In genomic region chr1:234507089-234507488, GRCh38 we compare ENCODE assay signal across 26 cellular contexts. TPM values are rescaled to one million over a fixed set of nuclear protein-coding genes. Genes with fewer than 3 reads are reported as not detected.
DNase-seq lines count a peak whose midpoint lies in the region; ATAC-seq, FAIRE-seq and TF ChIP-seq lines count a peak whose summit lies in the region.
"Had no signal": no experiment of that assay in that cellular context is flagged by ENCODE, and none has a peak within 500 bp of the region (broad histone marks: within the 10 kb centered on the region; RNA-seq: fewer than 3 reads in every experiment).

No MANE protein-coding gene starts in this region.

- no peak overlapping the region for H3K18ac ChIP-seq in H9 (ENCODE audit: insufficient read length, low read depth, low read length)

- no peaks in the 10 kb centered on the region for H3K79me1 ChIP-seq in H9 (ENCODE audit: insufficient read depth, low read depth, low read length, poor library complexity, severe bottlenecking)

- no peak overlapping the region for H4K91ac ChIP-seq in H9 (ENCODE audit: insufficient read length, low read depth, low read length)

- no peak overlapping the region for H3K9ac ChIP-seq in H9 (ENCODE audit: extremely low read depth, insufficient read length, low read length)
- H3K9ac ChIP-seq: KMS-11 had no signal

- peak overlapping the region; percentile 42 to 94; a peak in 5 of 6 replicates for H3K27ac ChIP-seq in A549
- H3K27ac ChIP-seq in H9 (ENCODE audit: insufficient read length, low read depth, low read length) = no peak overlapping the region
- H3K27ac ChIP-seq in PC-9 = peak overlapping the region; percentile 99
- H3K27ac ChIP-seq: KMS-11, Peyer's patch, SJCRH30 had no signal

- peaks cover 3 to 6% (median 3%) of the 10 kb centered on the region in 3 experiments; a peak in 4 of 7 replicates for H3K36me3 Mint-ChIP-seq in H9 (ENCODE audit: insufficient read depth in 1 of 3, low read depth in 3 of 3)
- H3K36me3 Mint-ChIP-seq: CD4-positive, alpha-beta memory T cell had no signal

- H3K4me1 ChIP-seq in A549 (peaks cover 62% of the 10 kb centered on the region), H9 (ENCODE audit: insufficient read depth, low read length) (peaks cover 8% of the 10 kb centered on the region; the same call in 1 of the 2 replicates), PC-9 (replicated peaks; ENCODE audit: insufficient read depth) (peaks cover 75% of the 10 kb centered on the region)
- H3K4me1 ChIP-seq: Peyer's patch, SJCRH30 had no signal

- no peak overlapping the region for H2AK5ac ChIP-seq in H9 (ENCODE audit: insufficient read length, low read length)

- peaks cover 41 to 43% of the 10 kb centered on the region in 2 experiments for H3K4me1 Mint-ChIP-seq in H9
- H3K4me1 Mint-ChIP-seq: CD4-positive, alpha-beta memory T cell had no signal

- H3K27me3 Mint-ChIP-seq in H9 (ENCODE audit: low read depth) = no peaks in the 10 kb centered on the region; the same call in none of the 2 replicates

- H3K56ac ChIP-seq in H9 (ENCODE audit: insufficient read length, low read depth, low read length) = no peak overlapping the region

- TF ChIP-seq POLR2A in A549 (IDR thresholded peaks at IDR 0.05; ENCODE audit: low read length) = no peak

- H3K27me3 ChIP-seq in H9 (ENCODE audit: insufficient read depth, low read length) (no peaks in the 10 kb centered on the region), PC-9 (ENCODE audit: insufficient read depth, low read depth) (no peaks in the 10 kb centered on the region)
- H3K27me3 ChIP-seq: Peyer's patch, SJCRH30 had no signal

- no peak overlapping the region for H3K4me3 ChIP-seq in A549
- H3K4me3 ChIP-seq in PC-9 = no peak overlapping the region
- H3K4me3 ChIP-seq: GM12878, Peyer's patch, SJCRH30 had no signal

- no peak overlapping the region for H2BK12ac ChIP-seq in H9 (ENCODE audit: insufficient read length, low read depth, low read length)

- BruUV-seq in PC-9 (replicated peaks; lab: Mats Ljungman, UMichigan) = no TSS peak

- H3K14ac ChIP-seq in H9 (ENCODE audit: insufficient read depth, low read length) = no peak overlapping the region

- H2BK120ac ChIP-seq in H9 (ENCODE audit: low read depth, low read length, poor library complexity, severe bottlenecking) = no peak overlapping the region

- no peaks in the 10 kb centered on the region for H3K23me2 ChIP-seq in H9 (ENCODE audit: insufficient read length, low read depth, low read length, poor library complexity, severe bottlenecking)

- H3K23ac ChIP-seq in H9 (ENCODE audit: insufficient read length, low read depth, low read length) = no peak overlapping the region

- H2BK5ac ChIP-seq in H9 (ENCODE audit: insufficient read length, low read length) = no peak overlapping the region

- WGBS in A549 (ENCODE audit: missing lambda C conversion rate) = 80% methylated on average over 2 of the region's 2 CpGs
- no CpG with 5 or more reads among the region's 2 CpGs for WGBS in H9 (ENCODE audit: extremely low coverage, insufficient read length, low lambda C conversion rate)

- H2AFZ ChIP-seq in H9 (ENCODE audit: low read length) (no peak overlapping the region), PC-9 (no peak overlapping the region)

- ATAC-seq in A549 = no peak
- ATAC-seq: GM12878, HepG2, SK-N-SH treated with all-trans-retinoic acid at 6 μM for 48 hours had no signal

- H3K36me3 ChIP-seq in PC-9 (ENCODE audit: low read depth) = no peaks in the 10 kb centered on the region
- H3K36me3 ChIP-seq: Peyer's patch, SJCRH30 had no signal

- no peak overlapping the region for H3K4me3 Mint-ChIP-seq in H9
- H3K4me3 Mint-ChIP-seq: CD4-positive, alpha-beta memory T cell had no signal

- no peak overlapping the region for H3K4ac ChIP-seq in H9 (ENCODE audit: low read depth, low read length)

- H3K27ac Mint-ChIP-seq in H9 = no peak overlapping the region; a peak in 2 of 7 replicates
- H3K27ac Mint-ChIP-seq: CD4-positive, alpha-beta memory T cell had no signal

- no peaks in the 10 kb centered on the region for H4K20me1 ChIP-seq in H9 (ENCODE audit: control insufficient read depth, insufficient read depth, insufficient read length)
- no peaks in the 10 kb centered on the region for H4K20me1 ChIP-seq in PC-9 (ENCODE audit: insufficient read depth)

- H3F3A ChIP-seq in PC-9 (ENCODE audit: insufficient read depth, low read depth) = peaks cover 48% of the 10 kb centered on the region

- CTCF ChIA-PET in A549 (lab: Yijun Ruan, JAX) (interaction anchor here (1.2 kb wide), 1 partner anchor 576 kb away, joined by 3 read pairs; no protein-coding TSS in a partner anchor), PC-9 (lab: Charles Lee) (no interaction called here)

- no peak for FAIRE-seq in A549 (lab: Jason Lieb, UNC)
- FAIRE-seq: GM12878, HepG2 had no signal

- no peak overlapping the region for H3K4me2 ChIP-seq in A549
- no peak overlapping the region for H3K4me2 ChIP-seq in H9 (ENCODE audit: insufficient read depth, insufficient read length, low read length)
- no peak overlapping the region for H3K4me2 ChIP-seq in PC-9
- H3K4me2 ChIP-seq: KMS-11 had no signal

- POLR2A ChIA-PET in A549 (lab: Yijun Ruan, JAX) (no interaction called here), PC-9 (lab: Charles Lee; ENCODE audit: unreplicated experiment) (no interaction called here)

- H3K9me3 Mint-ChIP-seq in H9 = peaks cover 0 to 4% of the 10 kb centered on the region in 2 experiments; a peak in 2 of 5 replicates

- no peak overlapping the region for H2BK15ac ChIP-seq in H9 (ENCODE audit: low read depth, low read length)

- no peaks in the 10 kb centered on the region for H3K9me3 ChIP-seq in A549
- no peaks in the 10 kb centered on the region for H3K9me3 ChIP-seq in H9 (ENCODE audit: control insufficient read depth, low read depth, low read length)
- peaks cover 5% of the 10 kb centered on the region; the same call in 1 of the 2 replicates for H3K9me3 ChIP-seq in PC-9 (ENCODE audit: insufficient read depth, low read depth)
- H3K9me3 ChIP-seq: Peyer's patch, SJCRH30 had no signal

- H3K9me2 ChIP-seq in PC-9 (ENCODE audit: insufficient read depth) = no peaks in the 10 kb centered on the region

- in situ Hi-C loops in GM13976 (cut with MboI; ENCODE audit: low sequenced_read_pairs, unreplicated experiment) = no loop called here

- H3K79me2 ChIP-seq in H9 (ENCODE audit: insufficient read depth, low read length) (no peaks in the 10 kb centered on the region), PC-9 (ENCODE audit: low read depth) (no peaks in the 10 kb centered on the region)

- H3T11ph ChIP-seq in H9 (ENCODE audit: low read length) = no peak overlapping the region

- H4K5ac ChIP-seq in H9 (ENCODE audit: insufficient read length, low read depth, low read length) = no peak overlapping the region

- intact Hi-C loops in PC-9 (cut with micrococcal nuclease; ENCODE audit: unreplicated experiment) = no loop called here

- no peak for TF ChIP-seq RAD21 in A549 (conservative IDR thresholded peaks at IDR 0.05 in 1 of 2, IDR thresholded peaks at IDR 0.05 in 1 of 2)

- DNase-seq in A549 (ENCODE audit: low read depth in 1 of 2, low spot score in 1 of 2) (no peak), H9 (no peak), PC-9 (no peak), cerebellar cortex (ENCODE audit: low spot score) (peak; percentile 21), DMS79 treated with DMSO at 0.1 percent for 48 hours (lab: John Stamatoyannopoulos, UW) (no peak), GM13976 (ENCODE audit: low spot score) (no peak), kidney glomerular epithelial cell (lab: John Stamatoyannopoulos, UW) (no peak)
- DNase-seq in activated CD4-positive, alpha-beta T cell treated with anti-CD3 and anti-CD28 coated beads for 4 hours = no peak
- DNase-seq: AML-193; C1 segment of cervical spinal cord; CD4-positive, alpha-beta memory T cell; COR-L47; DMS53; GDM1; NCI-H1092; NCI-H1417 treated with DMSO at 0.1 percent for 48 hours; NCI-H1694 treated with DMSO at 0.1 percent for 48 hours; NCI-H2081; NCI-H2171 treated with DMSO at 0.1 percent for 48 hours; NCI-H524 treated with DMSO at 0.1 percent for 48 hours; Peyer's patch; SJCRH30 had no signal

- TF ChIP-seq EP300 in A549 (IDR thresholded peaks at IDR 0.05) = no peak

- TF ChIP-seq CTCF in A549 (IDR thresholded peaks at IDR 0.05) (no peak), H9 (conservative IDR thresholded peaks at IDR 0.05) (peak; percentile 27; the same call in 1 of the 3 replicates), PC-9 (conservative IDR thresholded peaks at IDR 0.05) (no peak), GM13976 (IDR thresholded peaks at IDR 0.05; ENCODE audit: borderline replicate concordance, control extremely low read depth, extremely low read depth, insufficient read depth, missing control alignments) (no peak)

- no peak overlapping the region for H4K8ac ChIP-seq in H9 (replicated peaks; ENCODE audit: insufficient read length, low read depth, low read length)

- no peak overlapping the region for H2BK20ac ChIP-seq in H9 (ENCODE audit: low read depth, low read length, poor library complexity, severe bottlenecking)

TF ChIP-seq in A549, 52 proteins besides CTCF, POLR2A, EP300 and RAD21:
- no peak for TF ChIP-seq CHD2 (IDR thresholded peaks at IDR 0.05; ENCODE audit: low read length, partially characterized antibody)
- no peak for TF ChIP-seq EHMT2 (IDR thresholded peaks at IDR 0.05; ENCODE audit: low read depth)

RNA-seq across cellular contexts. Expression of gene TARBP1, which starts 28.1 kb away (rescaled TPM):
- polyA plus RNA-seq in A549 (2011; rRNA removed) = 41.1 and 44.7 TPM in 2 replicates
- polyA plus RNA-seq in A549 (2012; cell fraction: cytosol; rRNA removed) = 20.3 and 22.1 TPM in 2 replicates
- polyA plus RNA-seq in A549 (2012; cell fraction: nucleus; rRNA removed) = 28.3 and 55.1 TPM in 2 replicates
- 22.4 to 25.7 TPM (median 23.1 TPM) in 3 replicates for polyA plus RNA-seq in A549 (2017; fragmentation: RNase III; extraction: RNeasy Plus Mini Kit Qiagen cat#74134 plus additional on column Dnase treatment)
- 18.5 and 18.9 TPM in 2 replicates for polyA minus RNA-seq in A549 (2011; rRNA and poly(A)+ RNA removed)
- 19.6 and 20.2 TPM in 2 replicates for total RNA-seq in H9 (2021)
- total RNA-seq in PC-9 (2021) = 47.3 and 61.1 TPM in 2 replicates
